ENCODE assay signal across 13 cellular contexts in genomic region chr17:81714412-81715106, GRCh38. TPM values are rescaled to one million over a fixed set of nuclear protein-coding genes. Genes with fewer than 3 reads are reported as not detected.
DNase-seq lines count a peak whose midpoint lies in the region; ATAC-seq and TF ChIP-seq lines count a peak whose summit lies in the region.
"Had no signal": no experiment of that assay in that cellular context is flagged by ENCODE, and none has a peak within 500 bp of the region (broad histone marks: within the 10 kb centered on the region; RNA-seq: fewer than 3 reads in every experiment).

No MANE protein-coding gene starts in this region.

- no TSS peak for BruUV-seq in PC-3 (replicated peaks; lab: Mats Ljungman, UMichigan)

- CTCF ChIA-PET in PC-3 (lab: Charles Lee): no interaction called here

- peak overlapping the region; percentile 89; the same call in 1 of the 2 replicates for H3K4me3 ChIP-seq in PC-3 (ENCODE audit: low read length)
- H3K4me3 ChIP-seq in hepatocyte: no peak overlapping the region
- H3K4me3 ChIP-seq in stomach: peak overlapping the region in 3 of 4 donors; percentile 61 to 94 (median 91)
- no peak overlapping the region for H3K4me3 ChIP-seq in thyroid gland (replicated peaks in 1 of 3)

- H3K9ac ChIP-seq in PC-3 (ENCODE audit: low read length): no peak overlapping the region

- no peak for ATAC-seq in PC-3
- ATAC-seq: esophagus mucosa, left ventricle myocardium superior had no signal

- TF ChIP-seq CTCF in PC-3 (conservative IDR thresholded peaks at IDR 0.05; ENCODE audit: low read depth, low read length) (no peak), hepatocyte (IDR thresholded peaks at IDR 0.05; ENCODE audit: poor library complexity) (no peak), stomach (IDR thresholded peaks at IDR 0.05) (no peak), thyroid gland (IDR thresholded peaks at IDR 0.05) (no peak)

- H3K9me2 ChIP-seq in PC-3 (replicated peaks; ENCODE audit: low read length) (no peaks in the 10 kb centered on the region), hepatocyte (replicated peaks; ENCODE audit: insufficient read depth) (no peaks in the 10 kb centered on the region)

- H2AFZ ChIP-seq in PC-3 (ENCODE audit: low read length) (no peak overlapping the region), hepatocyte (no peak overlapping the region)

- no peaks in the 10 kb centered on the region for H3K27me3 ChIP-seq in PC-3 (ENCODE audit: low read length)
- no peaks in the 10 kb centered on the region for H3K27me3 ChIP-seq in hepatocyte
- no peaks in the 10 kb centered on the region for H3K27me3 ChIP-seq in stomach
- no peaks in the 10 kb centered on the region for H3K27me3 ChIP-seq in thyroid gland

- peaks cover 6% of the 10 kb centered on the region; the same call in 1 of the 2 replicates for H3K36me3 ChIP-seq in PC-3 (ENCODE audit: low read depth, low read length)
- no peaks in the 10 kb centered on the region for H3K36me3 ChIP-seq in hepatocyte (replicated peaks; ENCODE audit: insufficient read depth, low read depth)
- peaks cover 4 to 42% (median 38%) of the 10 kb centered on the region in 4 donors for H3K36me3 ChIP-seq in stomach
- H3K36me3 ChIP-seq in thyroid gland: no peaks in the 10 kb centered on the region

- 97% methylated on average over 39 of the region's 39 CpGs for WGBS in hepatocyte (ENCODE audit: low lambda C conversion rate, missing lambda C conversion rate)
- 88 to 93% (median 89%) methylated on average over 26 to 39 of the region's 39 CpGs for WGBS in stomach, 5 donors
- WGBS in thyroid gland, 2 donors: 92 to 97% methylated on average over 21 to 39 of the region's 39 CpGs

- no peak for TF ChIP-seq EP300 in stomach (IDR thresholded peaks at IDR 0.05)

- no peaks in the 10 kb centered on the region for H4K20me1 ChIP-seq in PC-3 (ENCODE audit: low read length)
- no peaks in the 10 kb centered on the region for H4K20me1 ChIP-seq in hepatocyte (ENCODE audit: insufficient read depth, poor library complexity, severe bottlenecking)

- H3K4me1 ChIP-seq in PC-3 (ENCODE audit: insufficient read depth, low read length) (peaks cover 37% of the 10 kb centered on the region), hepatocyte (ENCODE audit: insufficient read depth) (peaks cover 31% of the 10 kb centered on the region), stomach (peaks cover 40 to 54% (median 48%) of the 10 kb centered on the region in 4 donors), thyroid gland (peaks cover 23 to 27% of the 10 kb centered on the region in 2 donors)

- POLR2A ChIA-PET in PC-3 (lab: Charles Lee; ENCODE audit: unreplicated experiment): no interaction called here

- H3K27ac ChIP-seq in PC-3 (ENCODE audit: low read length) (no peak overlapping the region), hepatocyte (no peak overlapping the region), stomach (peak overlapping the region; percentile 77 to 90 (median 85)), thyroid gland (no peak overlapping the region)

- no peak for TF ChIP-seq POLR2A in stomach (IDR thresholded peaks at IDR 0.05)
- TF ChIP-seq POLR2A in thyroid gland (IDR thresholded peaks at IDR 0.05): no peak

- H3K9me3 ChIP-seq in PC-3 (ENCODE audit: low read length): no peaks in the 10 kb centered on the region
- H3K9me3 ChIP-seq in hepatocyte (ENCODE audit: low read depth): no peaks in the 10 kb centered on the region
- no peaks in the 10 kb centered on the region for H3K9me3 ChIP-seq in stomach
- no peaks in the 10 kb centered on the region for H3K9me3 ChIP-seq in thyroid gland

- peaks cover 8% of the 10 kb centered on the region for H3F3A ChIP-seq in PC-3 (ENCODE audit: low read length, unreplicated experiment)

- peak; percentile 62 for DNase-seq in activated effector memory CD4-positive, alpha-beta T cell treated with anti-CD3 and anti-CD28 coated beads, Interleukin-2, amount 50 U/mL, for 16 hours
- no peak for DNase-seq in activated effector memory CD4-positive, alpha-beta T cell treated with Interleukin-2 at 50 U/mL for 16 hours
- no peak for DNase-seq in PC-3
- DNase-seq in hepatocyte (ENCODE audit: low spot score): no peak
- no peak for DNase-seq in stomach
- no peak for DNase-seq in thyroid gland
- DNase-seq in NCI-H1417 (lab: John Stamatoyannopoulos, UW): no peak
- no peak for DNase-seq in hippocampal formation (lab: John Stamatoyannopoulos, UW)
- DNase-seq: activated CD4-positive, alpha-beta T cell treated with anti-CD3 and anti-CD28 coated beads for 1 hour; activated naive CD8-positive, alpha-beta T cell treated with anti-CD3 and anti-CD28 coated beads, Interleukin-2, amount 10 ng/mL, durations not matched to agents 7 days and 5 days; left ventricle myocardium superior; NCI-H510A treated with DMSO at 0.1 percent for 48 hours had no signal

- intact Hi-C loops in PC-3 (cut with micrococcal nuclease): no loop called here
- intact Hi-C loops in stomach (cut with DNase I; ENCODE audit: low total_unique reads): no loop called here
- intact Hi-C loops in thyroid gland (cut with DNase I): loop anchor here (5.0 kb wide), 1 partner anchor 143 kb away; no protein-coding TSS in a partner anchor

- H3K4me2 ChIP-seq in PC-3 (ENCODE audit: low read length) (peak overlapping the region; percentile 99), hepatocyte (peak overlapping the region; percentile 97)

- H3K79me2 ChIP-seq in PC-3 (ENCODE audit: low read length) (peaks cover 33% of the 10 kb centered on the region), hepatocyte (peaks cover 28% of the 10 kb centered on the region)

RNA-seq across cellular contexts. Expression of gene SLC25A10, which starts 2.5 kb away (rescaled TPM):
- total RNA-seq in PC-3 (2014; rRNA removed) (113 and 117 TPM in 2 replicates), hepatocyte (27.5 and 31.3 TPM in 2 replicates), stomach (10 to 100 TPM in 3 of 5 donors, 1 to 10 TPM in 2; 3.5 to 55.6 (median 17.6) TPM), thyroid gland (10 to 100 TPM in 3 of 4 donors, 1 to 10 TPM in 1; 8.9 to 26.3 (median 20.8) TPM)
- polyA plus RNA-seq in hepatocyte (34.8 and 53.2 TPM in 2 replicates), stomach (10 to 100 TPM; 33.2 to 40.7 (median 34.1) TPM)

RNA-seq across cellular contexts. Expression of gene MRPL12, which starts 11.4 kb away (rescaled TPM):
- total RNA-seq in PC-3 (2014; rRNA removed) (100 and 108 TPM in 2 replicates), hepatocyte (24.5 and 37.0 TPM in 2 replicates), stomach (100 to 1,000 TPM in 1 of 5 donors, 10 to 100 TPM in 3, 1 to 10 TPM in 1; 3.5 to 146 (median 47.8) TPM), thyroid gland (10 to 100 TPM; 30.7 to 89.3 (median 46.4) TPM)
- polyA plus RNA-seq in hepatocyte (94.6 and 96.1 TPM in 2 replicates), stomach (100 to 1,000 TPM in 2 of 3 donors, 10 to 100 TPM in 1; 90.6 to 178 (median 158) TPM)

RNA-seq across cellular contexts. Expression of gene HGS, which starts 30.7 kb away (rescaled TPM):
- total RNA-seq in PC-3 (2014; rRNA removed): 177 and 194 TPM in 2 replicates
- total RNA-seq in hepatocyte: 47.3 and 59.2 TPM in 2 replicates
- 128 and 142 TPM in 2 replicates for polyA plus RNA-seq in hepatocyte
- total RNA-seq in stomach: 100 to 1,000 TPM in 4 of 5 donors, 10 to 100 TPM in 1; 52.0 to 275 (median 142) TPM
- polyA plus RNA-seq in stomach: 100 to 1,000 TPM in 2 of 3 donors, 10 to 100 TPM in 1; 86.1 to 138 (median 105) TPM
- 10 to 100 TPM; 62.9 to 98.3 (median 67.3) TPM for total RNA-seq in thyroid gland

RNA-seq across cellular contexts. Expression of gene ARL16, which starts 31.0 kb away (rescaled TPM):
- total RNA-seq in PC-3 (2014; rRNA removed): 52.6 and 68.8 TPM in 2 replicates
- total RNA-seq in hepatocyte: 34.2 and 38.8 TPM in 2 replicates
- polyA plus RNA-seq in hepatocyte: 64.6 and 70.6 TPM in 2 replicates
- 100 to 1,000 TPM in 1 of 5 donors, 10 to 100 TPM in 3, 1 to 10 TPM in 1; 8.1 to 109 (median 25.7) TPM for total RNA-seq in stomach
- 10 to 100 TPM; 43.5 to 67.1 (median 55.6) TPM for polyA plus RNA-seq in stomach
- 10 to 100 TPM; 29.7 to 46.5 (median 37.2) TPM for total RNA-seq in thyroid gland

RNA-seq across cellular contexts. Expression of gene CCDC137, which starts 48.0 kb away (rescaled TPM):
- total RNA-seq in PC-3 (2014; rRNA removed): 49.9 and 71.0 TPM in 2 replicates
- total RNA-seq in hepatocyte: 8.3 and 9.1 TPM in 2 replicates
- 20.5 and 23.0 TPM in 2 replicates for polyA plus RNA-seq in hepatocyte
- total RNA-seq in stomach: 100 to 1,000 TPM in 1 of 5 donors, 10 to 100 TPM in 1, 1 to 10 TPM in 2, under 1 TPM in 1; 0.58 to 279 (median 9.4) TPM
- polyA plus RNA-seq in stomach: 10 to 100 TPM; 18.2 to 26.0 (median 23.3) TPM
- 10 to 100 TPM in 1 of 4 donors, 1 to 10 TPM in 3; 4.4 to 11.4 (median 8.8) TPM for total RNA-seq in thyroid gland

Comparison
In these comparisons a context has a peak if more than half of its experiments do, and no peak if none do; other contexts are left out.
1. H3K27ac ChIP-seq: peak in stomach (5 of 5); none in PC-3 (single experiment), hepatocyte (single experiment) and thyroid gland (0 of 3).
2. H3K4me3 ChIP-seq: peak in PC-3 (single experiment) and stomach (3 of 4); none in hepatocyte (single experiment) and thyroid gland (0 of 3).